In the genomic region with DNA sequence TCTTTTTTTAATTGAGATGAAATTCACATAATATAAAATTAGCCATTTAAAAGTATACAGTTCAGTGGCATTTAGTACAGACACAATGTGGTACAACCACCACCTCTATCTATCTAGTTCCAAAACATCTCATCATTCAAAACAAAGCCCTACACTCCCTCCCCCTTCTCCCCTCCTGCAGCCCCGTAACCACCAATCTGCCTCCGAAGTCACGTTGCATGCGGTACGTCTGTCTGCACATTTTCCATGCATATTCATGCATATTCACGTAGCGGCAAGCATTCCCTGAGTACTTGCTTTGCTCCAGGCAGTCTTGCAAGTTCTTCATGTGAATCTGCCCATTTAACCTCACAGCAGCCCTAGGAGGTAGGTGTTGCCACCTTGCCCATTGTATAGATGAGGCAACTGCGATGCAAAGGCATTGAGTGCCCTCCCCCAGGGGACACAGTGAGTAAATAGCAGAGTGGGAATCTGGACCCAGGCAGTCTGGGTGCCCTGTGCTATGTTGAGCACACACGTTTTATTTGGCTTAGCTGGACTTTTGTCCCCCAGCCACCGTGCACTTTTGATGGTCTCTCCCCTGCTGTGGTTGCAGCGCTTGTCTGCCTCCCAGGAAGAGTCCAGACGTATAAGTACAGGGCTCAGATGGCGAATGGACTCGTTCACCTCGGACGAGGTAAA, we compare ENCODE assay signal across 1 cellular context.
TF ChIP-seq lines count a peak whose summit lies in the region.

No MANE protein-coding gene starts in this region.

TF ChIP-seq in HepG2, 621 proteins besides CTCF, POLR2A, EP300 and RAD21 (continued from another document and continues in another):
- TF ChIP-seq ZSCAN9 (CRISPR knock-in tag; IDR thresholded peaks at IDR 0.05; ENCODE audit: borderline replicate concordance) (no peak), ZNF652 (CRISPR knock-in tag; IDR thresholded peaks at IDR 0.05; ENCODE audit: borderline replicate concordance, low read depth) (0 out of 2 replicates have a peak, but pooled peaks have one; percentile 50), HOXA5 (CRISPR knock-in tag; IDR thresholded peaks at IDR 0.05) (no peak), WIZ (CRISPR knock-in tag; IDR thresholded peaks at IDR 0.05) (0 out of 2 replicates have a peak, but pooled peaks have one; percentile 54), ZNF703 (CRISPR knock-in tag; IDR thresholded peaks at IDR 0.05; ENCODE audit: borderline replicate concordance) (no peak), ZNF788 (CRISPR knock-in tag; IDR thresholded peaks at IDR 0.05; ENCODE audit: borderline replicate concordance) (peak; percentile 93; the same call in 1 of the 2 replicates), POLR2AphosphoS5 (IDR thresholded peaks at IDR 0.05; ENCODE audit: low read depth, low read length) (peak; percentile 28; the same call in 1 of the 2 replicates), ZFY (CRISPR knock-in tag; IDR thresholded peaks at IDR 0.05) (no peak), ZNF33B (CRISPR knock-in tag; IDR thresholded peaks at IDR 0.05) (no peak; the same call in 1 of the 2 replicates), MEIS2 (CRISPR knock-in tag; IDR thresholded peaks at IDR 0.05) (no peak), RFXAP (CRISPR knock-in tag; IDR thresholded peaks at IDR 0.05; ENCODE audit: borderline replicate concordance) (peak; percentile 37; the same call in 1 of the 2 replicates), BORCS8-MEF2B (CRISPR knock-in tag; IDR thresholded peaks at IDR 0.05) (0 out of 2 replicates have a peak, but pooled peaks have one; percentile 17), ZFP90 (CRISPR knock-in tag; IDR thresholded peaks at IDR 0.05; ENCODE audit: borderline replicate concordance) (no peak), ZNF614 (CRISPR knock-in tag; IDR thresholded peaks at IDR 0.05; ENCODE audit: borderline replicate concordance) (peak; percentile 84; the same call in 1 of the 2 replicates), AGO1 (IDR thresholded peaks at IDR 0.05; ENCODE audit: low read depth, low read length, poor library complexity, severe bottlenecking) (no peak), RBM39 (IDR thresholded peaks at IDR 0.05; ENCODE audit: low read depth, low read length, poor library complexity, severe bottlenecking) (no peak), ISX (CRISPR knock-in tag; conservative IDR thresholded peaks at IDR 0.05) (no peak), ZSCAN25 (CRISPR knock-in tag; IDR thresholded peaks at IDR 0.05) (peak; percentile 92), PHF5A (CRISPR knock-in tag; IDR thresholded peaks at IDR 0.05; ENCODE audit: low read depth, unreplicated experiment) (peak; percentile 71), NCOA5 (CRISPR knock-in tag; IDR thresholded peaks at IDR 0.05) (no peak), FOSL1 (CRISPR knock-in tag; IDR thresholded peaks at IDR 0.05; ENCODE audit: borderline replicate concordance) (no peak), BRD4 (CRISPR knock-in tag; IDR thresholded peaks at IDR 0.05) (0 out of 2 replicates have a peak, but pooled peaks have one; percentile 14), ZNF460 (CRISPR knock-in tag; IDR thresholded peaks at IDR 0.05; ENCODE audit: borderline replicate concordance) (no peak; the same call in 1 of the 2 replicates), NR2F2 (IDR thresholded peaks at IDR 0.05; ENCODE audit: borderline replicate concordance, low read depth) (no peak), NR3C1 (CRISPR knock-in tag; IDR thresholded peaks at IDR 0.05) (no peak), ZNF850 (CRISPR knock-in tag; conservative IDR thresholded peaks at IDR 0.05) (no peak), BCL6 (CRISPR knock-in tag; IDR thresholded peaks at IDR 0.05) (peak; percentile 78), MXI1 (IDR thresholded peaks at IDR 0.05; ENCODE audit: borderline replicate concordance, low read depth, low read length) (peak; percentile 29; the same call in 1 of the 3 replicates), HNF4G (IDR thresholded peaks at IDR 0.05; ENCODE audit: borderline replicate concordance, low read depth, low read length) (peak; percentile 92), HNF4G (CRISPR knock-in tag; IDR thresholded peaks at IDR 0.05; ENCODE audit: borderline replicate concordance, low read depth) (peak; percentile 74; the same call in 1 of the 2 replicates), THYN1 (CRISPR knock-in tag; IDR thresholded peaks at IDR 0.05; ENCODE audit: borderline replicate concordance, low read depth) (no peak), RFX5 (IDR thresholded peaks at IDR 0.05; ENCODE audit: low read depth, low read length) (no peak), ZNF143 (CRISPR knock-in tag; IDR thresholded peaks at IDR 0.05) (no peak), ZMYM4 (CRISPR knock-in tag; IDR thresholded peaks at IDR 0.05) (peak; percentile 80), RXRB (CRISPR knock-in tag; IDR thresholded peaks at IDR 0.05; ENCODE audit: borderline replicate concordance) (peak; percentile 79), GPN1 (CRISPR knock-in tag; IDR thresholded peaks at IDR 0.05; ENCODE audit: borderline replicate concordance) (no peak), IKZF4 (CRISPR knock-in tag; IDR thresholded peaks at IDR 0.05; ENCODE audit: borderline replicate concordance, low read depth, not compliant biosample characterization) (no peak), ATM (IDR thresholded peaks at IDR 0.05; ENCODE audit: borderline replicate concordance) (no peak), STAT5B (CRISPR knock-in tag; IDR thresholded peaks at IDR 0.05) (peak; percentile 78; the same call in 1 of the 2 replicates)
- TF ChIP-seq, protein P1, sequence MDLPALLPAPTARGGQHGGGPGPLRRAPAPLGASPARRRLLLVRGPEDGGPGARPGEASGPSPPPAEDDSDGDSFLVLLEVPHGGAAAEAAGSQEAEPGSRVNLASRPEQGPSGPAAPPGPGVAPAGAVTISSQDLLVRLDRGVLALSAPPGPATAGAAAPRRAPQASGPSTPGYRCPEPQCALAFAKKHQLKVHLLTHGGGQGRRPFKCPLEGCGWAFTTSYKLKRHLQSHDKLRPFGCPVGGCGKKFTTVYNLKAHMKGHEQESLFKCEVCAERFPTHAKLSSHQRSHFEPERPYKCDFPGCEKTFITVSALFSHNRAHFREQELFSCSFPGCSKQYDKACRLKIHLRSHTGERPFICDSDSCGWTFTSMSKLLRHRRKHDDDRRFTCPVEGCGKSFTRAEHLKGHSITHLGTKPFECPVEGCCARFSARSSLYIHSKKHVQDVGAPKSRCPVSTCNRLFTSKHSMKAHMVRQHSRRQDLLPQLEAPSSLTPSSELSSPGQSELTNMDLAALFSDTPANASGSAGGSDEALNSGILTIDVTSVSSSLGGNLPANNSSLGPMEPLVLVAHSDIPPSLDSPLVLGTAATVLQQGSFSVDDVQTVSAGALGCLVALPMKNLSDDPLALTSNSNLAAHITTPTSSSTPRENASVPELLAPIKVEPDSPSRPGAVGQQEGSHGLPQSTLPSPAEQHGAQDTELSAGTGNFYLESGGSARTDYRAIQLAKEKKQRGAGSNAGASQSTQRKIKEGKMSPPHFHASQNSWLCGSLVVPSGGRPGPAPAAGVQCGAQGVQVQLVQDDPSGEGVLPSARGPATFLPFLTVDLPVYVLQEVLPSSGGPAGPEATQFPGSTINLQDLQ (CRISPR knock-in tag; IDR thresholded peaks at IDR 0.05), result no peak
- TF ChIP-seq, protein P2, sequence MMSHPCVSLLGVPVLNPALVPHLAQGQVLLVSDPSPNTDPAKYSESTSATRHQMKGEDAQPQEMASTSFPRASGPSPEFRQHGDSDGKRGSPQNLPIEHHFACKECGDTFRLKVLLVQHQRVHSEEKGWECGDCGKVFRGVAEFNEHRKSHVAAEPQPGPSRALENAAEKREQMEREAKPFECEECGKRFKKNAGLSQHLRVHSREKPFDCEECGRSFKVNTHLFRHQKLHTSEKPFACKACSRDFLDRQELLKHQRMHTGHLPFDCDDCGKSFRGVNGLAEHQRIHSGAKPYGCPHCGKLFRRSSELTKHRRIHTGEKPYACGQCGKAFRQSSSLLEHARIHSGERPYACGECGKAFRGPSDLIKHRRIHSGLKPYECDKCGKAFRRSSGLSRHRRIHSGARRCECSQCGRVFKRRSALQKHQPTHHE (CRISPR knock-in tag; IDR thresholded peaks at IDR 0.05; ENCODE audit: borderline replicate concordance), result no peak
- TF ChIP-seq, protein P3, sequence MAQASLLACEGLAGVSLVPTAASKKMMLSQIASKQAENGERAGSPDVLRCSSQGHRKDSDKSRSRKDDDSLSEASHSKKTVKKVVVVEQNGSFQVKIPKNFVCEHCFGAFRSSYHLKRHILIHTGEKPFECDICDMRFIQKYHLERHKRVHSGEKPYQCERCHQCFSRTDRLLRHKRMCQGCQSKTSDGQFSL (CRISPR knock-in tag; IDR thresholded peaks at IDR 0.05), result no peak
- TF ChIP-seq, protein P4, sequence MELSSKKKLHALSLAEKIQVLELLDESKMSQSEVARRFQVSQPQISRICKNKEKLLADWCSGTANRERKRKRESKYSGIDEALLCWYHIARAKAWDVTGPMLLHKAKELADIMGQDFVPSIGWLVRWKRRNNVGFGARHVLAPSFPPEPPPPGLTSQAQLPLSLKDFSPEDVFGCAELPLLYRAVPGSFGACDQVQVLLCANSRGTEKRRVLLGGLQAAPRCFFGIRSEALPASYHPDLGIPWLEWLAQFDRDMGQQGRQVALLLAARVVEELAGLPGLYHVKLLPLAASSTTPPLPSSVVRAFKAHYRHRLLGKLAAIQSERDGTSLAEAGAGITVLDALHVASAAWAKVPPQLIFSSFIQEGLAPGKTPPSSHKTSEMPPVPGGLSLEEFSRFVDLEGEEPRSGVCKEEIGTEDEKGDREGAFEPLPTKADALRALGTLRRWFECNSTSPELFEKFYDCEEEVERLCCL (CRISPR knock-in tag; IDR thresholded peaks at IDR 0.05; ENCODE audit: borderline replicate concordance), result no peak
- TF ChIP-seq, protein P5, sequence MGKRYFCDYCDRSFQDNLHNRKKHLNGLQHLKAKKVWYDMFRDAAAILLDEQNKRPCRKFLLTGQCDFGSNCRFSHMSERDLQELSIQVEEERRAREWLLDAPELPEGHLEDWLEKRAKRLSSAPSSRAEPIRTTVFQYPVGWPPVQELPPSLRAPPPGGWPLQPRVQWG (CRISPR knock-in tag; IDR thresholded peaks at IDR 0.05; ENCODE audit: borderline replicate concordance, low read depth), result no peak
- TF ChIP-seq, protein P6, sequence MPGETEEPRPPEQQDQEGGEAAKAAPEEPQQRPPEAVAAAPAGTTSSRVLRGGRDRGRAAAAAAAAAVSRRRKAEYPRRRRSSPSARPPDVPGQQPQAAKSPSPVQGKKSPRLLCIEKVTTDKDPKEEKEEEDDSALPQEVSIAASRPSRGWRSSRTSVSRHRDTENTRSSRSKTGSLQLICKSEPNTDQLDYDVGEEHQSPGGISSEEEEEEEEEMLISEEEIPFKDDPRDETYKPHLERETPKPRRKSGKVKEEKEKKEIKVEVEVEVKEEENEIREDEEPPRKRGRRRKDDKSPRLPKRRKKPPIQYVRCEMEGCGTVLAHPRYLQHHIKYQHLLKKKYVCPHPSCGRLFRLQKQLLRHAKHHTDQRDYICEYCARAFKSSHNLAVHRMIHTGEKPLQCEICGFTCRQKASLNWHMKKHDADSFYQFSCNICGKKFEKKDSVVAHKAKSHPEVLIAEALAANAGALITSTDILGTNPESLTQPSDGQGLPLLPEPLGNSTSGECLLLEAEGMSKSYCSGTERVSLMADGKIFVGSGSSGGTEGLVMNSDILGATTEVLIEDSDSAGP (CRISPR knock-in tag; IDR thresholded peaks at IDR 0.05; ENCODE audit: borderline replicate concordance), result peak; percentile 55; the same call in 1 of the 2 replicates
- TF ChIP-seq, protein P7, sequence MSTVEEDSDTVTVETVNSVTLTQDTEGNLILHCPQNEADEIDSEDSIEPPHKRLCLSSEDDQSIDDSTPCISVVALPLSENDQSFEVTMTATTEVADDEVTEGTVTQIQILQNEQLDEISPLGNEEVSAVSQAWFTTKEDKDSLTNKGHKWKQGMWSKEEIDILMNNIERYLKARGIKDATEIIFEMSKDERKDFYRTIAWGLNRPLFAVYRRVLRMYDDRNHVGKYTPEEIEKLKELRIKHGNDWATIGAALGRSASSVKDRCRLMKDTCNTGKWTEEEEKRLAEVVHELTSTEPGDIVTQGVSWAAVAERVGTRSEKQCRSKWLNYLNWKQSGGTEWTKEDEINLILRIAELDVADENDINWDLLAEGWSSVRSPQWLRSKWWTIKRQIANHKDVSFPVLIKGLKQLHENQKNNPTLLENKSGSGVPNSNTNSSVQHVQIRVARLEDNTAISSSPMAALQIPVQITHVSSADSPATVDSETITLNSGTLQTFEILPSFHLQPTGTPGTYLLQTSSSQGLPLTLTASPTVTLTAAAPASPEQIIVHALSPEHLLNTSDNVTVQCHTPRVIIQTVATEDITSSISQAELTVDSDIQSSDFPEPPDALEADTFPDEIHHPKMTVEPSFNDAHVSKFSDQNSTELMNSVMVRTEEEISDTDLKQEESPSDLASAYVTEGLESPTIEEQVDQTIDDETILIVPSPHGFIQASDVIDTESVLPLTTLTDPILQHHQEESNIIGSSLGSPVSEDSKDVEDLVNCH (CRISPR knock-in tag; IDR thresholded peaks at IDR 0.05), result no peak
- TF ChIP-seq, protein P8, sequence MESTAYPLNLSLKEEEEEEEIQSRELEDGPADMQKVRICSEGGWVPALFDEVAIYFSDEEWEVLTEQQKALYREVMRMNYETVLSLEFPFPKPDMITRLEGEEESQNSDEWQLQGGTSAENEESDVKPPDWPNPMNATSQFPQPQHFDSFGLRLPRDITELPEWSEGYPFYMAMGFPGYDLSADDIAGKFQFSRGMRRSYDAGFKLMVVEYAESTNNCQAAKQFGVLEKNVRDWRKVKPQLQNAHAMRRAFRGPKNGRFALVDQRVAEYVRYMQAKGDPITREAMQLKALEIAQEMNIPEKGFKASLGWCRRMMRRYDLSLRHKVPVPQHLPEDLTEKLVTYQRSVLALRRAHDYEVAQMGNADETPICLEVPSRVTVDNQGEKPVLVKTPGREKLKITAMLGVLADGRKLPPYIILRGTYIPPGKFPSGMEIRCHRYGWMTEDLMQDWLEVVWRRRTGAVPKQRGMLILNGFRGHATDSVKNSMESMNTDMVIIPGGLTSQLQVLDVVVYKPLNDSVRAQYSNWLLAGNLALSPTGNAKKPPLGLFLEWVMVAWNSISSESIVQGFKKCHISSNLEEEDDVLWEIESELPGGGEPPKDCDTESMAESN (CRISPR knock-in tag; conservative IDR thresholded peaks at IDR 0.05), result no peak
- TF ChIP-seq, protein P9, sequence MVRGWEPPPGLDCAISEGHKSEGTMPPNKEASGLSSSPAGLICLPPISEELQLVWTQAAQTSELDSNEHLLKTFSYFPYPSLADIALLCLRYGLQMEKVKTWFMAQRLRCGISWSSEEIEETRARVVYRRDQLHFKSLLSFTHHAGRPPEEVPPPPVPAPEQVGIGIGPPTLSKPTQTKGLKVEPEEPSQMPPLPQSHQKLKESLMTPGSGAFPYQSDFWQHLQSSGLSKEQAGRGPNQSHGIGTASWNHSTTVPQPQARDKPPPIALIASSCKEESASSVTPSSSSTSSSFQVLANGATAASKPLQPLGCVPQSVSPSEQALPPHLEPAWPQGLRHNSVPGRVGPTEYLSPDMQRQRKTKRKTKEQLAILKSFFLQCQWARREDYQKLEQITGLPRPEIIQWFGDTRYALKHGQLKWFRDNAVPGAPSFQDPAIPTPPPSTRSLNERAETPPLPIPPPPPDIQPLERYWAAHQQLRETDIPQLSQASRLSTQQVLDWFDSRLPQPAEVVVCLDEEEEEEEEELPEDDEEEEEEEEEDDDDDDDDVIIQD (CRISPR knock-in tag; IDR thresholded peaks at IDR 0.05; ENCODE audit: low read depth), result peak; percentile 94
- TF ChIP-seq, protein P10, sequence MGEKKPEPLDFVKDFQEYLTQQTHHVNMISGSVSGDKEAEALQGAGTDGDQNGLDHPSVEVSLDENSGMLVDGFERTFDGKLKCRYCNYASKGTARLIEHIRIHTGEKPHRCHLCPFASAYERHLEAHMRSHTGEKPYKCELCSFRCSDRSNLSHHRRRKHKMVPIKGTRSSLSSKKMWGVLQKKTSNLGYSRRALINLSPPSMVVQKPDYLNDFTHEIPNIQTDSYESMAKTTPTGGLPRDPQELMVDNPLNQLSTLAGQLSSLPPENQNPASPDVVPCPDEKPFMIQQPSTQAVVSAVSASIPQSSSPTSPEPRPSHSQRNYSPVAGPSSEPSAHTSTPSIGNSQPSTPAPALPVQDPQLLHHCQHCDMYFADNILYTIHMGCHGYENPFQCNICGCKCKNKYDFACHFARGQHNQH (CRISPR knock-in tag; IDR thresholded peaks at IDR 0.05), result peak; percentile 79; the same call in 1 of the 2 replicates
